ENCODE assay signal across 1 cellular context in the genomic region with DNA sequence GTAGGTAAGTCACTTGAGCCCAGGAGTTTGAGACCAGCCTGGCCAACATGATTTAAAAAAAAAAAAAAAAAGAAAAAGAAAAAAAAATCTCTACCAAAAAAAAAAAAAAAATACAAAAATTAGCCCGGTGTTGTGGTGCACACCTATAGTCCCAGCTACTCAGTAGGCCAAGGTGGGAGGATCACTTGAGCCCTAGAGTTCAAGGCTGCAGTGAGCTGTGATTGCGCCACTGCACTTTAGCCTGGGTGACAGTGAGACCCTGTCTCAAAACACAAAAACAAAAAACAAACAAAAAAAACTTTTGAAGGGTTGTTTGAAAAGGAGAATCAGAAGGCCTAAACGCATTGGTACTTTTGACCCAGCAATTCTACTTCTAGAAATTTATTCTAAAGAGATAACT.
TF ChIP-seq lines count a peak whose summit lies in the region.

No MANE protein-coding gene starts in this region.

TF ChIP-seq in HepG2, 621 proteins besides CTCF, POLR2A, EP300 and RAD21 (continued from another document):
- TF ChIP-seq, protein P1, sequence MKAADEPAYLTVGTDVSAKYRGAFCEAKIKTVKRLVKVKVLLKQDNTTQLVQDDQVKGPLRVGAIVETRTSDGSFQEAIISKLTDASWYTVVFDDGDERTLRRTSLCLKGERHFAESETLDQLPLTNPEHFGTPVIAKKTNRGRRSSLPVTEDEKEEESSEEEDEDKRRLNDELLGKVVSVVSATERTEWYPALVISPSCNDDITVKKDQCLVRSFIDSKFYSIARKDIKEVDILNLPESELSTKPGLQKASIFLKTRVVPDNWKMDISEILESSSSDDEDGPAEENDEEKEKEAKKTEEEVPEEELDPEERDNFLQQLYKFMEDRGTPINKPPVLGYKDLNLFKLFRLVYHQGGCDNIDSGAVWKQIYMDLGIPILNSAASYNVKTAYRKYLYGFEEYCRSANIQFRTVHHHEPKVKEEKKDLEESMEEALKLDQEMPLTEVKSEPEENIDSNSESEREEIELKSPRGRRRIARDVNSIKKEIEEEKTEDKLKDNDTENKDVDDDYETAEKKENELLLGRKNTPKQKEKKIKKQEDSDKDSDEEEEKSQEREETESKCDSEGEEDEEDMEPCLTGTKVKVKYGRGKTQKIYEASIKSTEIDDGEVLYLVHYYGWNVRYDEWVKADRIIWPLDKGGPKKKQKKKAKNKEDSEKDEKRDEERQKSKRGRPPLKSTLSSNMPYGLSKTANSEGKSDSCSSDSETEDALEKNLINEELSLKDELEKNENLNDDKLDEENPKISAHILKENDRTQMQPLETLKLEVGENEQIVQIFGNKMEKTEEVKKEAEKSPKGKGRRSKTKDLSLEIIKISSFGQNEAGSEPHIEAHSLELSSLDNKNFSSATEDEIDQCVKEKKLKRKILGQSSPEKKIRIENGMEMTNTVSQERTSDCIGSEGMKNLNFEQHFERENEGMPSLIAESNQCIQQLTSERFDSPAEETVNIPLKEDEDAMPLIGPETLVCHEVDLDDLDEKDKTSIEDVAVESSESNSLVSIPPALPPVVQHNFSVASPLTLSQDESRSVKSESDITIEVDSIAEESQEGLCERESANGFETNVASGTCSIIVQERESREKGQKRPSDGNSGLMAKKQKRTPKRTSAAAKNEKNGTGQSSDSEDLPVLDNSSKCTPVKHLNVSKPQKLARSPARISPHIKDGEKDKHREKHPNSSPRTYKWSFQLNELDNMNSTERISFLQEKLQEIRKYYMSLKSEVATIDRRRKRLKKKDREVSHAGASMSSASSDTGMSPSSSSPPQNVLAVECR (CRISPR knock-in tag; IDR thresholded peaks at IDR 0.05; ENCODE audit: borderline replicate concordance) = no peak
- TF ChIP-seq, protein P2, sequence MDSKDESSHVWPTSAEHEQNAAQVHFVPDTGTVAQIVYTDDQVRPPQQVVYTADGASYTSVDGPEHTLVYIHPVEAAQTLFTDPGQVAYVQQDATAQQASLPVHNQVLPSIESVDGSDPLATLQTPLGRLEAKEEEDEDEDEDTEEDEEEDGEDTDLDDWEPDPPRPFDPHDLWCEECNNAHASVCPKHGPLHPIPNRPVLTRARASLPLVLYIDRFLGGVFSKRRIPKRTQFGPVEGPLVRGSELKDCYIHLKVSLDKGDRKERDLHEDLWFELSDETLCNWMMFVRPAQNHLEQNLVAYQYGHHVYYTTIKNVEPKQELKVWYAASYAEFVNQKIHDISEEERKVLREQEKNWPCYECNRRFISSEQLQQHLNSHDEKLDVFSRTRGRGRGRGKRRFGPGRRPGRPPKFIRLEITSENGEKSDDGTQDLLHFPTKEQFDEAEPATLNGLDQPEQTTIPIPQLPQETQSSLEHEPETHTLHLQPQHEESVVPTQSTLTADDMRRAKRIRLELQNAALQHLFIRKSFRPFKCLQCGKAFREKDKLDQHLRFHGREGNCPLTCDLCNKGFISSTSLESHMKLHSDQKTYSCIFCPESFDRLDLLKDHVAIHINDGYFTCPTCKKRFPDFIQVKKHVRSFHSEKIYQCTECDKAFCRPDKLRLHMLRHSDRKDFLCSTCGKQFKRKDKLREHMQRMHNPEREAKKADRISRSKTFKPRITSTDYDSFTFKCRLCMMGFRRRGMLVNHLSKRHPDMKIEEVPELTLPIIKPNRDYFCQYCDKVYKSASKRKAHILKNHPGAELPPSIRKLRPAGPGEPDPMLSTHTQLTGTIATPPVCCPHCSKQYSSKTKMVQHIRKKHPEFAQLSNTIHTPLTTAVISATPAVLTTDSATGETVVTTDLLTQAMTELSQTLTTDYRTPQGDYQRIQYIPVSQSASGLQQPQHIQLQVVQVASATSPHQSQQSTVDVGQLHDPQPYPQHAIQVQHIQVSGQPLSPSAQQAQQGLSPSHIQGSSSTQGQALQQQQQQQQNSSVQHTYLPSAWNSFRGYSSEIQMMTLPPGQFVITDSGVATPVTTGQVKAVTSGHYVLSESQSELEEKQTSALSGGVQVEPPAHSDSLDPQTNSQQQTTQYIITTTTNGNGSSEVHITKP (CRISPR knock-in tag; IDR thresholded peaks at IDR 0.05; ENCODE audit: low read depth) = no peak
- TF ChIP-seq SMARCE1 (IDR thresholded peaks at IDR 0.05; ENCODE audit: borderline replicate concordance) = no peak
- TF ChIP-seq HDAC6 (IDR thresholded peaks at IDR 0.05; ENCODE audit: low read depth, low read length) = no peak
- no peak for TF ChIP-seq HES4 (CRISPR knock-in tag; IDR thresholded peaks at IDR 0.05; ENCODE audit: borderline replicate concordance)
- TF ChIP-seq SP140L (CRISPR knock-in tag; IDR thresholded peaks at IDR 0.05; ENCODE audit: borderline replicate concordance) = no peak
- no peak for TF ChIP-seq SOX13 (IDR thresholded peaks at IDR 0.05)
- TF ChIP-seq SOX13 (CRISPR knock-in tag; conservative IDR thresholded peaks at IDR 0.05 in 1 of 2, IDR thresholded peaks at IDR 0.05 in 1 of 2) = peak in 1 of 2 experiments; percentile 47; a peak in 1 of 4 replicates
- no peak for TF ChIP-seq MYNN (CRISPR knock-in tag; IDR thresholded peaks at IDR 0.05; ENCODE audit: low read depth)
- no peak for TF ChIP-seq ZFYVE20 (CRISPR knock-in tag; IDR thresholded peaks at IDR 0.05; ENCODE audit: borderline replicate concordance, low read depth)
- TF ChIP-seq, protein P3, sequence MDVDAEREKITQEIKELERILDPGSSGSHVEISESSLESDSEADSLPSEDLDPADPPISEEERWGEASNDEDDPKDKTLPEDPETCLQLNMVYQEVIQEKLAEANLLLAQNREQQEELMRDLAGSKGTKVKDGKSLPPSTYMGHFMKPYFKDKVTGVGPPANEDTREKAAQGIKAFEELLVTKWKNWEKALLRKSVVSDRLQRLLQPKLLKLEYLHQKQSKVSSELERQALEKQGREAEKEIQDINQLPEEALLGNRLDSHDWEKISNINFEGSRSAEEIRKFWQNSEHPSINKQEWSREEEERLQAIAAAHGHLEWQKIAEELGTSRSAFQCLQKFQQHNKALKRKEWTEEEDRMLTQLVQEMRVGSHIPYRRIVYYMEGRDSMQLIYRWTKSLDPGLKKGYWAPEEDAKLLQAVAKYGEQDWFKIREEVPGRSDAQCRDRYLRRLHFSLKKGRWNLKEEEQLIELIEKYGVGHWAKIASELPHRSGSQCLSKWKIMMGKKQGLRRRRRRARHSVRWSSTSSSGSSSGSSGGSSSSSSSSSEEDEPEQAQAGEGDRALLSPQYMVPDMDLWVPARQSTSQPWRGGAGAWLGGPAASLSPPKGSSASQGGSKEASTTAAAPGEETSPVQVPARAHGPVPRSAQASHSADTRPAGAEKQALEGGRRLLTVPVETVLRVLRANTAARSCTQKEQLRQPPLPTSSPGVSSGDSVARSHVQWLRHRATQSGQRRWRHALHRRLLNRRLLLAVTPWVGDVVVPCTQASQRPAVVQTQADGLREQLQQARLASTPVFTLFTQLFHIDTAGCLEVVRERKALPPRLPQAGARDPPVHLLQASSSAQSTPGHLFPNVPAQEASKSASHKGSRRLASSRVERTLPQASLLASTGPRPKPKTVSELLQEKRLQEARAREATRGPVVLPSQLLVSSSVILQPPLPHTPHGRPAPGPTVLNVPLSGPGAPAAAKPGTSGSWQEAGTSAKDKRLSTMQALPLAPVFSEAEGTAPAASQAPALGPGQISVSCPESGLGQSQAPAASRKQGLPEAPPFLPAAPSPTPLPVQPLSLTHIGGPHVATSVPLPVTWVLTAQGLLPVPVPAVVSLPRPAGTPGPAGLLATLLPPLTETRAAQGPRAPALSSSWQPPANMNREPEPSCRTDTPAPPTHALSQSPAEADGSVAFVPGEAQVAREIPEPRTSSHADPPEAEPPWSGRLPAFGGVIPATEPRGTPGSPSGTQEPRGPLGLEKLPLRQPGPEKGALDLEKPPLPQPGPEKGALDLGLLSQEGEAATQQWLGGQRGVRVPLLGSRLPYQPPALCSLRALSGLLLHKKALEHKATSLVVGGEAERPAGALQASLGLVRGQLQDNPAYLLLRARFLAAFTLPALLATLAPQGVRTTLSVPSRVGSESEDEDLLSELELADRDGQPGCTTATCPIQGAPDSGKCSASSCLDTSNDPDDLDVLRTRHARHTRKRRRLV (CRISPR knock-in tag; IDR thresholded peaks at IDR 0.05) = no peak
- no peak for TF ChIP-seq AGO1 (IDR thresholded peaks at IDR 0.05; ENCODE audit: low read depth, low read length, poor library complexity, severe bottlenecking)
- no peak for TF ChIP-seq HNRNPLL (IDR thresholded peaks at IDR 0.05; ENCODE audit: low read depth, low read length, poor library complexity, severe bottlenecking)
- peak; percentile 41; the same call in 1 of the 2 replicates for TF ChIP-seq MIER2 (CRISPR knock-in tag; IDR thresholded peaks at IDR 0.05)
- no peak for TF ChIP-seq RFX3 (CRISPR knock-in tag; IDR thresholded peaks at IDR 0.05)
- TF ChIP-seq, protein P4, sequence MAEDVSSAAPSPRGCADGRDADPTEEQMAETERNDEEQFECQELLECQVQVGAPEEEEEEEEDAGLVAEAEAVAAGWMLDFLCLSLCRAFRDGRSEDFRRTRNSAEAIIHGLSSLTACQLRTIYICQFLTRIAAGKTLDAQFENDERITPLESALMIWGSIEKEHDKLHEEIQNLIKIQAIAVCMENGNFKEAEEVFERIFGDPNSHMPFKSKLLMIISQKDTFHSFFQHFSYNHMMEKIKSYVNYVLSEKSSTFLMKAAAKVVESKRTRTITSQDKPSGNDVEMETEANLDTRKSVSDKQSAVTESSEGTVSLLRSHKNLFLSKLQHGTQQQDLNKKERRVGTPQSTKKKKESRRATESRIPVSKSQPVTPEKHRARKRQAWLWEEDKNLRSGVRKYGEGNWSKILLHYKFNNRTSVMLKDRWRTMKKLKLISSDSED (CRISPR knock-in tag; IDR thresholded peaks at IDR 0.05) = no peak
- no peak for TF ChIP-seq ZNF558 (CRISPR knock-in tag; IDR thresholded peaks at IDR 0.05; ENCODE audit: borderline replicate concordance)
- TF ChIP-seq ZSCAN9 (CRISPR knock-in tag; IDR thresholded peaks at IDR 0.05; ENCODE audit: borderline replicate concordance) = no peak
- TF ChIP-seq SIN3A (IDR thresholded peaks at IDR 0.05; ENCODE audit: borderline replicate concordance, low read depth, low read length) = no peak
- TF ChIP-seq SMYD3 (CRISPR knock-in tag; IDR thresholded peaks at IDR 0.05) = no peak
- TF ChIP-seq FOXJ3 (CRISPR knock-in tag; IDR thresholded peaks at IDR 0.05; ENCODE audit: borderline replicate concordance) = no peak
TF ChIP-seq in HepG2: peak in this region for 29.
